14 cellular contexts compared by ENCODE assay signal in genomic region chr4:151717271-151717670, GRCh38.
"Had no signal": no experiment of that assay in that cellular context is flagged by ENCODE, and none has a peak within 500 bp of the region (broad histone marks: within the 10 kb centered on the region; RNA-seq: fewer than 3 reads in every experiment).

No MANE protein-coding gene starts in this region.

- H3K27me3 Mint-ChIP-seq: activated B cell treated with CpG ODN at 0.5 μM for 24 hours; activated CD4-positive, alpha-beta T cell treated with anti-CD3 and anti-CD28 coated beads, Interleukin-2, amount 10 ng/mL, durations not matched to agents 24 days and 14 days; activated naive CD4-positive, alpha-beta T cell treated with anti-CD3 and anti-CD28 coated beads, Interleukin-2, amount 10 ng/mL, durations not matched to agents 7 days and 5 days; activated T-helper 17 cell treated with anti-CD3 and anti-CD28 coated beads, Interleukin-2, amount 50 U/mL, for 72 hours; T-helper 17 cell; type B pancreatic cell had no signal

- H3K4me3 Mint-ChIP-seq: activated B cell treated with CpG ODN at 0.5 μM for 24 hours; activated CD4-positive, alpha-beta T cell treated with anti-CD3 and anti-CD28 coated beads, Interleukin-2, amount 10 ng/mL, durations not matched to agents 24 days and 14 days; activated naive CD4-positive, alpha-beta T cell treated with anti-CD3 and anti-CD28 coated beads, Interleukin-2, amount 10 ng/mL, durations not matched to agents 7 days and 5 days; activated T-helper 17 cell treated with anti-CD3 and anti-CD28 coated beads, Interleukin-2, amount 50 U/mL, for 72 hours; stimulated activated effector memory CD8-positive, alpha-beta T cell treated with anti-CD3 and anti-CD28 coated beads, Interleukin-12 subunit alpha, Interleukin-12 subunit beta, amount 100 ng/mL, for 72 hours; T-helper 17 cell; type B pancreatic cell had no signal

- H3K27ac Mint-ChIP-seq: activated B cell treated with CpG ODN at 0.5 μM for 24 hours; activated CD4-positive, alpha-beta T cell treated with anti-CD3 and anti-CD28 coated beads, Interleukin-2, amount 10 ng/mL, durations not matched to agents 24 days and 14 days; activated naive CD4-positive, alpha-beta T cell treated with anti-CD3 and anti-CD28 coated beads, Interleukin-2, amount 10 ng/mL, durations not matched to agents 7 days and 5 days; activated T-helper 17 cell treated with anti-CD3 and anti-CD28 coated beads, Interleukin-2, amount 50 U/mL, for 72 hours; stimulated activated effector memory CD8-positive, alpha-beta T cell treated with anti-CD3 and anti-CD28 coated beads, Interleukin-12 subunit alpha, Interleukin-12 subunit beta, amount 100 ng/mL, for 72 hours; T-helper 17 cell; type B pancreatic cell had no signal

- H3K4me1 Mint-ChIP-seq: activated CD4-positive, alpha-beta T cell treated with anti-CD3 and anti-CD28 coated beads, Interleukin-2, amount 10 ng/mL, durations not matched to agents 24 days and 14 days; activated naive CD4-positive, alpha-beta T cell treated with anti-CD3 and anti-CD28 coated beads, Interleukin-2, amount 10 ng/mL, durations not matched to agents 7 days and 5 days; activated T-helper 17 cell treated with anti-CD3 and anti-CD28 coated beads, Interleukin-2, amount 50 U/mL, for 72 hours; stimulated activated effector memory CD8-positive, alpha-beta T cell treated with anti-CD3 and anti-CD28 coated beads, Interleukin-12 subunit alpha, Interleukin-12 subunit beta, amount 100 ng/mL, for 72 hours had no signal

- H3K36me3 Mint-ChIP-seq: stimulated activated effector memory CD8-positive, alpha-beta T cell treated with anti-CD3 and anti-CD28 coated beads, Interleukin-12 subunit alpha, Interleukin-12 subunit beta, amount 100 ng/mL, for 72 hours had no signal

- H3K27ac ChIP-seq: esophagus squamous epithelium, heart right ventricle, neutrophil had no signal

- H3K4me2 ChIP-seq: smooth muscle cell had no signal

- DNase-seq: activated B cell treated with CpG ODN at 0.5 μM for 24 hours; activated CD4-positive, alpha-beta T cell treated with anti-CD3 and anti-CD28 coated beads, Interleukin-2, amount 10 ng/mL, durations not matched to agents 24 days and 14 days; activated CD8-positive, alpha-beta memory T cell treated with anti-CD3 and anti-CD28 coated beads for 24 hours; activated naive CD4-positive, alpha-beta T cell treated with anti-CD3 and anti-CD28 coated beads, Interleukin-2, amount 10 ng/mL, durations not matched to agents 7 days and 5 days; esophagus squamous epithelium; foreskin fibroblast; heart right ventricle; right cardiac atrium; T-helper 17 cell had no signal

- H3K36me3 ChIP-seq: neutrophil had no signal

- H3K4me3 ChIP-seq: esophagus squamous epithelium, heart right ventricle, smooth muscle cell had no signal

- H3K9me3 ChIP-seq: esophagus squamous epithelium, heart right ventricle, neutrophil had no signal

- H3K27me3 ChIP-seq: esophagus squamous epithelium, heart right ventricle, neutrophil had no signal

- H3K9me3 Mint-ChIP-seq: activated B cell treated with CpG ODN at 0.5 μM for 24 hours; activated CD4-positive, alpha-beta T cell treated with anti-CD3 and anti-CD28 coated beads, Interleukin-2, amount 10 ng/mL, durations not matched to agents 24 days and 14 days; activated naive CD4-positive, alpha-beta T cell treated with anti-CD3 and anti-CD28 coated beads, Interleukin-2, amount 10 ng/mL, durations not matched to agents 7 days and 5 days; activated T-helper 17 cell treated with anti-CD3 and anti-CD28 coated beads, Interleukin-2, amount 50 U/mL, for 72 hours; stimulated activated effector memory CD8-positive, alpha-beta T cell treated with anti-CD3 and anti-CD28 coated beads, Interleukin-12 subunit alpha, Interleukin-12 subunit beta, amount 100 ng/mL, for 72 hours; type B pancreatic cell had no signal
